Comparison of ENCODE assay signal across 18 cellular contexts in genomic region chr2:43025709-43026290, GRCh38.
DNase-seq lines count a peak whose midpoint lies in the region; ATAC-seq and TF ChIP-seq lines count a peak whose summit lies in the region.
"Had no signal": no experiment of that assay in that cellular context is flagged by ENCODE, and none has a peak within 500 bp of the region (broad histone marks: within the 10 kb centered on the region; RNA-seq: fewer than 3 reads in every experiment).

No MANE protein-coding gene starts in this region.

- no peak overlapping the region for H3K4me3 ChIP-seq in SK-N-SH (ENCODE audit: low read depth in 2 of 2, low read length in 1 of 2)
- H3K4me3 ChIP-seq in uterus, result no peak overlapping the region
- H3K4me3 ChIP-seq: thyroid gland had no signal

- no peak for TF ChIP-seq RAD21 in SK-N-SH (IDR thresholded peaks at IDR 0.05; ENCODE audit: low read length)

- TF ChIP-seq EP300 in SK-N-SH (IDR thresholded peaks at IDR 0.05; ENCODE audit: borderline replicate concordance in 1 of 2, low read depth in 1 of 2, low read length in 1 of 2), result no peak

- TF ChIP-seq CTCF in SK-N-SH (IDR thresholded peaks at IDR 0.05) (no peak), nephron (IDR thresholded peaks at IDR 0.05; ENCODE audit: unreplicated experiment in 3 of 3) (no peak), uterus (IDR thresholded peaks at IDR 0.05) (no peak)

- peaks cover 13% of the 10 kb centered on the region for H3K36me3 Mint-ChIP-seq in dendritic cell treated with granulocyte-macrophage colony-stimulating factor and Interleukin-4, amounts not matched to agents 40 ng/mL and 50 ng/mL, for 4 days (ENCODE audit: low read depth)
- H3K36me3 Mint-ChIP-seq in nephron (ENCODE audit: low read depth), result peaks cover 10% of the 10 kb centered on the region

- ATAC-seq in SK-N-SH treated with all-trans-retinoic acid at 6 μM for 48 hours, result no peak

- H3F3A ChIP-seq in SK-N-SH (replicated peaks; ENCODE audit: insufficient read depth), result no peaks in the 10 kb centered on the region

- peak overlapping the region; percentile 77 for H3K27ac Mint-ChIP-seq in dendritic cell treated with granulocyte-macrophage colony-stimulating factor and Interleukin-4, amounts not matched to agents 40 ng/mL and 50 ng/mL, for 4 days
- H3K27ac Mint-ChIP-seq in nephron, result peak overlapping the region in 2 of 3 experiments; percentile 51 to 70

- no peaks in the 10 kb centered on the region for H3K79me2 ChIP-seq in SK-N-SH (ENCODE audit: insufficient read depth)

- H3K27ac ChIP-seq in SK-N-SH (ENCODE audit: low read depth in 2 of 2, low read length in 1 of 2) (peak overlapping the region in 1 of 2 experiments; percentile 52; a peak in 2 of 4 replicates), uterus (peak overlapping the region; percentile 2 to 33)
- H3K27ac ChIP-seq: 22Rv1 had no signal

- H3K27me3 Mint-ChIP-seq in dendritic cell treated with granulocyte-macrophage colony-stimulating factor and Interleukin-4, amounts not matched to agents 40 ng/mL and 50 ng/mL, for 4 days, result peaks cover 1% of the 10 kb centered on the region
- H3K27me3 Mint-ChIP-seq in nephron (ENCODE audit: low read depth), result peaks cover 12% of the 10 kb centered on the region

- H3K27me3 ChIP-seq in SK-N-SH (ENCODE audit: insufficient read depth), result no peaks in the 10 kb centered on the region
- no peaks in the 10 kb centered on the region for H3K27me3 ChIP-seq in uterus
- H3K27me3 ChIP-seq: BE2C, thyroid gland had no signal

- H4K20me1 ChIP-seq in SK-N-SH (ENCODE audit: insufficient read depth), result no peaks in the 10 kb centered on the region

- H3K9me3 Mint-ChIP-seq in dendritic cell treated with granulocyte-macrophage colony-stimulating factor and Interleukin-4, amounts not matched to agents 40 ng/mL and 50 ng/mL, for 4 days, result peaks cover 9% of the 10 kb centered on the region
- H3K9me3 Mint-ChIP-seq in nephron, result peaks cover 6% of the 10 kb centered on the region

- H3K4me2 ChIP-seq in SK-N-SH, result no peak overlapping the region

- no peak overlapping the region for H3K9ac ChIP-seq in SK-N-SH

- no peaks in the 10 kb centered on the region for H3K36me3 ChIP-seq in SK-N-SH (replicated peaks in 1 of 2; ENCODE audit: control insufficient read depth in 1 of 2, insufficient read depth in 2 of 2, low read length in 1 of 2)
- H3K36me3 ChIP-seq in uterus, result no peaks in the 10 kb centered on the region
- H3K36me3 ChIP-seq: BE2C, thyroid gland had no signal

- no peak overlapping the region for H3K4me3 Mint-ChIP-seq in dendritic cell treated with granulocyte-macrophage colony-stimulating factor and Interleukin-4, amounts not matched to agents 40 ng/mL and 50 ng/mL, for 4 days
- H3K4me3 Mint-ChIP-seq in nephron, result no peak overlapping the region

- peaks cover 67% of the 10 kb centered on the region for H3K4me1 Mint-ChIP-seq in dendritic cell treated with granulocyte-macrophage colony-stimulating factor and Interleukin-4, amounts not matched to agents 40 ng/mL and 50 ng/mL, for 4 days (ENCODE audit: low read depth)
- H3K4me1 Mint-ChIP-seq in nephron, result peaks cover 58% of the 10 kb centered on the region

- H3K9me3 ChIP-seq in SK-N-SH (no peaks in the 10 kb centered on the region), uterus (no peaks in the 10 kb centered on the region)
- H3K9me3 ChIP-seq: BE2C, thyroid gland had no signal

- no peak for TF ChIP-seq POLR2A in uterus (IDR thresholded peaks at IDR 0.05)

- H3K4me1 ChIP-seq in SK-N-SH (ENCODE audit: control insufficient read depth in 1 of 2, insufficient read depth in 2 of 2, low read depth in 1 of 2, low read length in 1 of 2) (peaks cover 0 to 14% of the 10 kb centered on the region in 2 experiments; a peak in 1 of 4 replicates), uterus (peaks cover 0 to 5% of the 10 kb centered on the region in 2 donors)

- peak overlapping the region; percentile 27; the same call in 1 of the 2 replicates for H2AFZ ChIP-seq in SK-N-SH (ENCODE audit: low read depth)

- CTCF ChIA-PET in SK-N-SH (lab: Yijun Ruan, JAX), result interaction anchor here (0.6 to 7.5 kb wide), 23 partner anchors 10 to 515 kb away, joined by 3 to 106 read pairs (median 4); partner anchors contain the start of gene ZFP36L2

- no peaks in the 10 kb centered on the region for H3K9me2 ChIP-seq in SK-N-SH

- DNase-seq in SK-N-SH (no peak), uterus (peak in 1 of 2 donors; percentile 10), NCI-H187 (lab: John Stamatoyannopoulos, UW) (no peak)
- DNase-seq in stimulated activated CD4-positive, alpha-beta T cell treated with anti-CD3 and anti-CD28 coated beads, Interleukin-1b, Interleukin-23, amount 100 ng/mL, for 48 hours, result no peak
- no peak for DNase-seq in activated effector memory CD4-positive, alpha-beta T cell treated with Interleukin-2 at 50 U/mL for 16 hours
- DNase-seq: activated CD4-positive, alpha-beta T cell treated with anti-CD3 and anti-CD28 coated beads, Interleukin-2, amount 50 U/mL, for 1 hour; activated naive CD4-positive, alpha-beta T cell treated with anti-CD3 and anti-CD28 coated beads, Interleukin-2, amount 50 U/mL, for 16 hours; BE2C; DMS79 treated with DMSO at 0.1 percent for 48 hours; effector CD4-positive, alpha-beta T cell; islet precursor cell; NCI-H2227 treated with DMSO at 0.1 percent for 48 hours; stimulated activated CD4-positive, alpha-beta T cell treated with anti-CD3 and anti-CD28 coated beads, Interleukin-4, amount 100 ng/mL, for 24 hours had no signal

- WGBS in SK-N-SH (ENCODE audit: low lambda C conversion rate), result 96% methylated on average over 5 of the region's 5 CpGs

- POLR2A ChIA-PET in SK-N-SH (lab: Yijun Ruan, JAX), result no interaction called here

- intact Hi-C loops in dendritic cell treated with granulocyte-macrophage colony-stimulating factor and Interleukin-4, amounts not matched to agents 40 ng/mL and 50 ng/mL, for 4 days (cut with micrococcal nuclease), result loop anchor here (2.0 to 10.0 kb wide), 3 partner anchors 48 to 203 kb away; no protein-coding TSS in a partner anchor
- intact Hi-C loops in uterus (cut with DNase I; ENCODE audit: low total_unique reads), result no loop called here

TF ChIP-seq in SK-N-SH, 30 proteins besides CTCF, POLR2A, EP300 and RAD21:
- no peak for TF ChIP-seq TAF1 (IDR thresholded peaks at IDR 0.05; ENCODE audit: borderline replicate concordance, low read depth, low read length)
- TF ChIP-seq NRF1 (IDR thresholded peaks at IDR 0.05; ENCODE audit: low read depth, low read length), result no peak
- TF ChIP-seq JUND (IDR thresholded peaks at IDR 0.05), result no peak
- no peak for TF ChIP-seq RFX5 (IDR thresholded peaks at IDR 0.05; ENCODE audit: low read length)
- no peak for TF ChIP-seq YY1 (IDR thresholded peaks at IDR 0.05; ENCODE audit: low read depth)
- no peak for TF ChIP-seq USF1 (IDR thresholded peaks at IDR 0.05; ENCODE audit: borderline replicate concordance, low read depth)
- TF ChIP-seq CHD2 (IDR thresholded peaks at IDR 0.05; ENCODE audit: low read length, partially characterized antibody), result no peak
- TF ChIP-seq TCF12 (IDR thresholded peaks at IDR 0.05), result no peak
- TF ChIP-seq RXRA (IDR thresholded peaks at IDR 0.05; ENCODE audit: borderline replicate concordance, low read depth), result no peak
- no peak for TF ChIP-seq TEAD4 (IDR thresholded peaks at IDR 0.05; ENCODE audit: borderline replicate concordance, insufficient read depth)
- TF ChIP-seq FOSL2 (IDR thresholded peaks at IDR 0.05; ENCODE audit: borderline replicate concordance, low read depth), result no peak
- no peak for TF ChIP-seq NFIC (IDR thresholded peaks at IDR 0.05; ENCODE audit: borderline replicate concordance)

TF ChIP-seq in SK-N-SH treated with all-trans-retinoic acid at 6 μM for 48 hours, 23 proteins besides CTCF, POLR2A, EP300 and RAD21 (continues in another document):
- TF ChIP-seq ZFP3 (CRISPR knock-in tag; IDR thresholded peaks at IDR 0.05) (no peak), ARNTL (CRISPR knock-in tag; IDR thresholded peaks at IDR 0.05; ENCODE audit: borderline replicate concordance, low read depth) (no peak), PPARA (CRISPR knock-in tag; IDR thresholded peaks at IDR 0.05; ENCODE audit: borderline replicate concordance) (no peak), RARB (CRISPR knock-in tag; IDR thresholded peaks at IDR 0.05) (no peak), ZFP30 (CRISPR knock-in tag; IDR thresholded peaks at IDR 0.05) (no peak), ESRRG (CRISPR knock-in tag; IDR thresholded peaks at IDR 0.05) (no peak), TOX (CRISPR knock-in tag; IDR thresholded peaks at IDR 0.05; ENCODE audit: borderline replicate concordance) (no peak), CSRNP3 (CRISPR knock-in tag; IDR thresholded peaks at IDR 0.05) (no peak), OSR1 (CRISPR knock-in tag; IDR thresholded peaks at IDR 0.05) (no peak), CSDC2 (CRISPR knock-in tag; IDR thresholded peaks at IDR 0.05) (no peak), ISL1 (CRISPR knock-in tag; IDR thresholded peaks at IDR 0.05) (no peak), POU6F1 (CRISPR knock-in tag; IDR thresholded peaks at IDR 0.05; ENCODE audit: borderline replicate concordance, low read depth) (no peak), ZNF565 (CRISPR knock-in tag; conservative IDR thresholded peaks at IDR 0.05; ENCODE audit: low read depth) (no peak), ZNF70 (CRISPR knock-in tag; IDR thresholded peaks at IDR 0.05) (no peak), ZNF8 (CRISPR knock-in tag; IDR thresholded peaks at IDR 0.05) (no peak)
